ENCODE assay signal across 18 cellular contexts in genomic region chr11:103484545-103484944, GRCh38.
DNase-seq lines count a peak whose midpoint lies in the region; ATAC-seq and TF ChIP-seq lines count a peak whose summit lies in the region.
"Had no signal": no experiment of that assay in that cellular context is flagged by ENCODE, and none has a peak within 500 bp of the region (broad histone marks: within the 10 kb centered on the region; RNA-seq: fewer than 3 reads in every experiment).

No MANE protein-coding gene starts in this region.

- H3F3A ChIP-seq in Loucy (ENCODE audit: low read depth): no peaks in the 10 kb centered on the region

- H3K4me3 Mint-ChIP-seq in WTC11: no peak overlapping the region
- H3K4me3 Mint-ChIP-seq in activated CD4-positive, alpha-beta T cell treated with anti-CD3 and anti-CD28 coated beads for 36 hours: no peak overlapping the region
- H3K4me3 Mint-ChIP-seq: IgD-negative memory B cell; T-helper 1 cell treated with Interleukin-12 subunit alpha and Interleukin-12 subunit beta and Interleukin-4 antibody, amounts not matched to agents 30 μg/mL and 1 μg/mL, for 36 hours had no signal

- no peak overlapping the region for H3K4me2 ChIP-seq in Loucy (ENCODE audit: low read depth, low read length, poor library complexity, severe bottlenecking)
- H3K4me2 ChIP-seq: BLaER1 treated with 17β-estradiol and CSF1 and Interleukin-3, amounts not matched to agents 10 nM and 100 nM had no signal

- peaks cover 22% of the 10 kb centered on the region for H3K9me3 Mint-ChIP-seq in WTC11
- no peaks in the 10 kb centered on the region for H3K9me3 Mint-ChIP-seq in activated CD4-positive, alpha-beta T cell treated with anti-CD3 and anti-CD28 coated beads for 36 hours (ENCODE audit: low read depth)
- H3K9me3 Mint-ChIP-seq: IgD-negative memory B cell had no signal

- no peaks in the 10 kb centered on the region for H3K9me3 ChIP-seq in Loucy (ENCODE audit: insufficient read depth, low read depth, low read length)
- H3K9me3 ChIP-seq in suprapubic skin: no peaks in the 10 kb centered on the region
- H3K9me3 ChIP-seq: BLaER1 treated with 17β-estradiol and CSF1 and Interleukin-3, amounts not matched to agents 10 nM and 100 nM; Peyer's patch had no signal

- CTCF ChIA-PET in WTC11 (lab: Charles Lee): interaction anchor here (0.5 to 1.4 kb wide), 2 partner anchors 16 to 124 kb away, joined by 3 read pairs; no protein-coding TSS in a partner anchor
- CTCF ChIA-PET in activated CD4-positive, alpha-beta T cell treated with anti-CD3 and anti-CD28 coated beads for 36 hours (lab: Charles Lee): no interaction called here

- H3K79me2 ChIP-seq in Loucy (ENCODE audit: insufficient read depth, low read length): no peaks in the 10 kb centered on the region

- DNase-seq in DMS53 (lab: John Stamatoyannopoulos, UW) (peak; percentile 18), DMS53 treated with DMSO at 0.1 percent for 48 hours (lab: John Stamatoyannopoulos, UW; ENCODE audit: unreplicated experiment) (no peak), WTC11 (ENCODE audit: low spot score) (no peak), left ventricle myocardium superior (no peak), suprapubic skin (ENCODE audit: low spot score in 2 of 2) (no peak)
- DNase-seq in activated CD4-positive, alpha-beta T cell treated with anti-CD3 and anti-CD28 coated beads for 36 hours: no peak
- DNase-seq: 8988T, H7, NCI-H187 treated with DMSO at 0.1 percent for 48 hours, NCI-H2171 treated with DMSO at 0.1 percent for 48 hours, NCI-H446 treated with DMSO at 0.1 percent for 48 hours, Peyer's patch, SHP77 had no signal

- TF ChIP-seq EP300 in suprapubic skin (IDR thresholded peaks at IDR 0.05): no peak

- peaks cover 14% of the 10 kb centered on the region for H3K4me1 Mint-ChIP-seq in WTC11
- H3K4me1 Mint-ChIP-seq in activated CD4-positive, alpha-beta T cell treated with anti-CD3 and anti-CD28 coated beads for 36 hours: peaks cover 5% of the 10 kb centered on the region

- TF ChIP-seq CTCF in Loucy (conservative IDR thresholded peaks at IDR 0.05; ENCODE audit: low read length) (peak; percentile 22; the same call in 1 of the 2 replicates), WTC11 (IDR thresholded peaks at IDR 0.05) (no peak), suprapubic skin (IDR thresholded peaks at IDR 0.05) (no peak)

- H3K36me3 ChIP-seq in Loucy (ENCODE audit: insufficient read depth, low read length) (no peaks in the 10 kb centered on the region), suprapubic skin (no peaks in the 10 kb centered on the region)
- H3K36me3 ChIP-seq: BLaER1 treated with 17β-estradiol and CSF1 and Interleukin-3, amounts not matched to agents 10 nM and 100 nM; Peyer's patch had no signal

- no peak overlapping the region for H3K9ac ChIP-seq in Loucy (ENCODE audit: low read depth, low read length, poor library complexity, severe bottlenecking)
- H3K9ac ChIP-seq: BLaER1 treated with 17β-estradiol and CSF1 and Interleukin-3, amounts not matched to agents 10 nM and 100 nM had no signal

- 91% methylated on average over 3 of the region's 3 CpGs for WGBS in suprapubic skin

- peak; percentile 73 for ATAC-seq in WTC11
- no peak for ATAC-seq in left ventricle myocardium superior
- no peak for ATAC-seq in HG03045 (IDR thresholded peaks at IDR 0.05; ENCODE audit: unreplicated experiment)
- no peak for ATAC-seq in activated CD4-positive, alpha-beta T cell treated with anti-CD3 and anti-CD28 coated beads for 36 hours

- intact Hi-C loops in left ventricle myocardium superior (cut with micrococcal nuclease): no loop called here
- intact Hi-C loops in activated CD4-positive, alpha-beta T cell treated with anti-CD3 and anti-CD28 coated beads for 36 hours (cut with DNase I, micrococcal nuclease): no loop called here

- POLR2A ChIA-PET in WTC11 (lab: Charles Lee): no interaction called here
- POLR2A ChIA-PET in activated CD4-positive, alpha-beta T cell treated with anti-CD3 and anti-CD28 coated beads for 36 hours (lab: Charles Lee): no interaction called here

- H3K4me3 ChIP-seq in Loucy (ENCODE audit: low read length, poor library complexity, severe bottlenecking): no peak overlapping the region
- H3K4me3 ChIP-seq in suprapubic skin: no peak overlapping the region
- H3K4me3 ChIP-seq: BLaER1 treated with 17β-estradiol and CSF1 and Interleukin-3, amounts not matched to agents 10 nM and 100 nM; Peyer's patch had no signal

- no peak for TF ChIP-seq POLR2A in suprapubic skin (IDR thresholded peaks at IDR 0.05)

- no peaks in the 10 kb centered on the region for H3K9me2 ChIP-seq in Loucy (replicated peaks; ENCODE audit: low read depth, low read length)

- H3K27me3 ChIP-seq in Loucy (ENCODE audit: insufficient read depth, low read length, poor library complexity, severe bottlenecking): no peaks in the 10 kb centered on the region
- no peaks in the 10 kb centered on the region for H3K27me3 ChIP-seq in suprapubic skin
- H3K27me3 ChIP-seq: BLaER1 treated with 17β-estradiol and CSF1 and Interleukin-3, amounts not matched to agents 10 nM and 100 nM; Peyer's patch had no signal

- no peak overlapping the region for H3K27ac ChIP-seq in suprapubic skin
- H3K27ac ChIP-seq: BLaER1 treated with 17β-estradiol and CSF1 and Interleukin-3, amounts not matched to agents 10 nM and 100 nM; Peyer's patch had no signal

- H4K20me1 ChIP-seq in Loucy (ENCODE audit: insufficient read depth, low read length, poor library complexity, severe bottlenecking): no peaks in the 10 kb centered on the region
- H4K20me1 ChIP-seq: BLaER1 treated with 17β-estradiol and CSF1 and Interleukin-3, amounts not matched to agents 10 nM and 100 nM had no signal

- H3K4me1 ChIP-seq in Loucy (ENCODE audit: insufficient read depth, low read length, poor library complexity, severe bottlenecking) (no peaks in the 10 kb centered on the region), suprapubic skin (no peaks in the 10 kb centered on the region)
- H3K4me1 ChIP-seq: BLaER1 treated with 17β-estradiol and CSF1 and Interleukin-3, amounts not matched to agents 10 nM and 100 nM; Peyer's patch had no signal

- H3K27ac Mint-ChIP-seq in WTC11: no peak overlapping the region; the same call in 1 of the 2 replicates
- H3K27ac Mint-ChIP-seq in activated CD4-positive, alpha-beta T cell treated with anti-CD3 and anti-CD28 coated beads for 36 hours: no peak overlapping the region
- H3K27ac Mint-ChIP-seq: IgD-negative memory B cell; T-helper 1 cell treated with Interleukin-12 subunit alpha and Interleukin-12 subunit beta and Interleukin-4 antibody, amounts not matched to agents 30 μg/mL and 1 μg/mL, for 36 hours had no signal

- H3K36me3 Mint-ChIP-seq in WTC11: peaks cover 26% of the 10 kb centered on the region
- no peaks in the 10 kb centered on the region for H3K36me3 Mint-ChIP-seq in activated CD4-positive, alpha-beta T cell treated with anti-CD3 and anti-CD28 coated beads for 36 hours (ENCODE audit: low read depth)
- H3K36me3 Mint-ChIP-seq: IgD-negative memory B cell had no signal

- no peak overlapping the region for H2AFZ ChIP-seq in Loucy (ENCODE audit: low read length)

- H3K27me3 Mint-ChIP-seq in WTC11 (ENCODE audit: low read depth): no peaks in the 10 kb centered on the region
- H3K27me3 Mint-ChIP-seq in activated CD4-positive, alpha-beta T cell treated with anti-CD3 and anti-CD28 coated beads for 36 hours: no peaks in the 10 kb centered on the region
- H3K27me3 Mint-ChIP-seq: IgD-negative memory B cell had no signal

TF ChIP-seq in WTC11, 78 proteins besides CTCF, POLR2A, EP300 and RAD21 (continues in another document):
- TF ChIP-seq ZNF396 (CRISPR knock-in tag; IDR thresholded peaks at IDR 0.05; ENCODE audit: borderline replicate concordance) (no peak), TEAD1 (CRISPR knock-in tag; IDR thresholded peaks at IDR 0.05) (no peak), ETV6 (CRISPR knock-in tag; IDR thresholded peaks at IDR 0.05) (no peak), RORB (CRISPR knock-in tag; IDR thresholded peaks at IDR 0.05) (no peak), IRF1 (CRISPR knock-in tag; IDR thresholded peaks at IDR 0.05) (no peak), TCF7 (CRISPR knock-in tag; IDR thresholded peaks at IDR 0.05; ENCODE audit: low read depth) (no peak), FOXP4 (CRISPR knock-in tag; IDR thresholded peaks at IDR 0.05) (no peak), MXD4 (CRISPR knock-in tag; IDR thresholded peaks at IDR 0.05; ENCODE audit: borderline replicate concordance) (no peak), ZNF232 (CRISPR knock-in tag; IDR thresholded peaks at IDR 0.05) (no peak), ZSCAN18 (CRISPR knock-in tag; IDR thresholded peaks at IDR 0.05) (no peak), JUN (CRISPR knock-in tag; IDR thresholded peaks at IDR 0.05) (no peak)
